In the genomic region with DNA sequence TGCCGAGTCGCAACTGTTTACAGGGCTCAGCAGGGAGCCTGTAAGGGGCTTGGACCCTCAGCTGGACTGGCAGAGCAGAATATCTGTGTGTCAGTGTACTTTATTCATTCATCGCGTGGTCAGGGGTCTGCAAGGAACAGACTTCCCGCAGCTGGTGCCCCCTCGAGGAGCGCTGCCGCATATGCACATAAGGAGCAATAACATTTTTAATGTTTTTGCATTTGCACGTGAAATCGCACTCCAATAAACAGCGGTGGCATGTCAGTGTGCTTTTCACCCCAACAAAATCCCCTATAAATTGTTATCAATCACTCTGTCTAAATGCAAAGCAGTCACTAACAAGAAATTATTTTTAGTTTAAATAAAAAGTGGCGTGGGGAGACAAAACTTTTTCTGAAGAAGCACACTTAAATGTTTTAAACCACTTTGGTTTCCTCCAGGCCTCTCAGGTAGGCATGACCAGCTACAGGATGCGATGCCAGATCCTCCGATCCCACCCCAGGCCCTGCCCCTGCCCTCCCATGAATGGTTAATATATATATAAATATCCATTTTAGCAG, we compare ENCODE assay signal across 8 cellular contexts. TPM values are rescaled to one million over a fixed set of nuclear protein-coding genes. Genes with fewer than 3 reads are reported as not detected.
DNase-seq lines count a peak whose midpoint lies in the region; ATAC-seq and TF ChIP-seq lines count a peak whose summit lies in the region.

No MANE protein-coding gene starts in this region.

- no peak for DNase-seq in CD8-positive, alpha-beta memory T cell
- DNase-seq in MV-4-11 (lab: John Stamatoyannopoulos, UW) (peak; percentile 19), glomerular visceral epithelial cell (ENCODE audit: extremely low spot score) (peak; percentile 25), prostate gland (ENCODE audit: low spot score) (no peak), NK-92 (lab: John Stamatoyannopoulos, UW; ENCODE audit: unreplicated experiment) (no peak)
- DNase-seq in activated T-cell treated with anti-CD3 and anti-CD28 coated beads, Interleukin-2, amount 50 U/mL, for 4 hours = no peak

- peak; percentile 31 for ATAC-seq in GM19395 (IDR thresholded peaks at IDR 0.05; ENCODE audit: unreplicated experiment)
- peak; percentile 34 to 51 for ATAC-seq in activated T-cell treated with anti-CD3 and anti-CD28 coated beads, Interleukin-2, amount 50 U/mL, for 4 hours
- no peak for ATAC-seq in GM21526 (IDR thresholded peaks at IDR 0.05; ENCODE audit: low FRiP score, unreplicated experiment)

- no peak overlapping the region for H3K27ac Mint-ChIP-seq in CD8-positive, alpha-beta memory T cell

- TF ChIP-seq CTCF in prostate gland (IDR thresholded peaks at IDR 0.05) = peak in 2 of 4 experiments; percentile 8 to 51

- no peaks in the 10 kb centered on the region for H3K4me1 ChIP-seq in CD8-positive, alpha-beta memory T cell (ENCODE audit: insufficient read depth, low read length)
- no peaks in the 10 kb centered on the region for H3K4me1 ChIP-seq in prostate gland (replicated peaks)

- H3K4me3 Mint-ChIP-seq in CD8-positive, alpha-beta memory T cell = peak overlapping the region; percentile 63 to 85 (median 82)
- H3K4me3 Mint-ChIP-seq in activated T-cell treated with anti-CD3 and anti-CD28 coated beads, Interleukin-2, amount 50 U/mL, for 4 hours = peak overlapping the region; percentile 68

- peaks cover 11 to 19% (median 13%) of the 10 kb centered on the region in 3 donors for H3K4me1 Mint-ChIP-seq in CD8-positive, alpha-beta memory T cell
- peaks cover 7% of the 10 kb centered on the region for H3K4me1 Mint-ChIP-seq in activated T-cell treated with anti-CD3 and anti-CD28 coated beads, Interleukin-2, amount 50 U/mL, for 4 hours (ENCODE audit: low read depth)

- no peaks in the 10 kb centered on the region for H3K9me3 ChIP-seq in CD8-positive, alpha-beta memory T cell (ENCODE audit: low read length)
- H3K9me3 ChIP-seq in prostate gland = no peaks in the 10 kb centered on the region

- peak overlapping the region; percentile 64 for H3K4me3 ChIP-seq in CD8-positive, alpha-beta memory T cell (ENCODE audit: low read length)
- H3K4me3 ChIP-seq in prostate gland = peak overlapping the region; percentile 26 to 38

- peaks cover 0 to 4% (median 0%) of the 10 kb centered on the region in 5 donors for H3K9me3 Mint-ChIP-seq in CD8-positive, alpha-beta memory T cell
- H3K9me3 Mint-ChIP-seq in activated T-cell treated with anti-CD3 and anti-CD28 coated beads, Interleukin-2, amount 50 U/mL, for 4 hours = no peaks in the 10 kb centered on the region

- 13% methylated on average over 14 of the region's 14 CpGs for WGBS in prostate gland

- CTCF ChIA-PET in CD8-positive, alpha-beta memory T cell (lab: Charles Lee) = interaction anchor here (1.4 kb wide), 1 partner anchor 62 kb away, joined by 4 read pairs; the partner anchor contains the start of gene FMO4

- H3K36me3 ChIP-seq in CD8-positive, alpha-beta memory T cell (ENCODE audit: insufficient read depth, low read length) = no peaks in the 10 kb centered on the region
- no peaks in the 10 kb centered on the region for H3K36me3 ChIP-seq in prostate gland

- intact Hi-C loops in prostate gland (cut with DNase I) = no loop called here

- H3K27ac ChIP-seq in CD8-positive, alpha-beta memory T cell (ENCODE audit: low read depth, low read length) = no peak overlapping the region
- no peak overlapping the region for H3K27ac ChIP-seq in prostate gland

- H3K27me3 Mint-ChIP-seq in CD8-positive, alpha-beta memory T cell = peaks cover 28 to 71% of the 10 kb centered on the region in 2 donors
- peaks cover 53% of the 10 kb centered on the region for H3K27me3 Mint-ChIP-seq in activated T-cell treated with anti-CD3 and anti-CD28 coated beads, Interleukin-2, amount 50 U/mL, for 4 hours (ENCODE audit: low read depth)

- H3K27me3 ChIP-seq in CD8-positive, alpha-beta memory T cell (ENCODE audit: insufficient read depth, low read length, poor library complexity, severe bottlenecking) = peaks cover 5% of the 10 kb centered on the region
- no peaks in the 10 kb centered on the region for H3K27me3 ChIP-seq in prostate gland (replicated peaks; ENCODE audit: insufficient read depth)

- TF ChIP-seq POLR2A in prostate gland (IDR thresholded peaks at IDR 0.05) = no peak

- POLR2A ChIA-PET in CD8-positive, alpha-beta memory T cell (lab: Charles Lee) = no interaction called here

- H3K36me3 Mint-ChIP-seq in CD8-positive, alpha-beta memory T cell = no peaks in the 10 kb centered on the region
- no peaks in the 10 kb centered on the region for H3K36me3 Mint-ChIP-seq in activated T-cell treated with anti-CD3 and anti-CD28 coated beads, Interleukin-2, amount 50 U/mL, for 4 hours (ENCODE audit: insufficient read depth)

RNA-seq across cellular contexts. Expression of gene FMO1, which starts 3.5 kb away (rescaled TPM):
- not detected for total RNA-seq in CD8-positive, alpha-beta memory T cell
- polyA plus RNA-seq in CD8-positive, alpha-beta memory T cell = not detected
- total RNA-seq in activated T-cell treated with anti-CD3 and anti-CD28 coated beads, Interleukin-2, amount 50 U/mL, for 4 hours = not detected
- total RNA-seq in prostate gland = under 1 TPM in 1 of 2 donors, not detected in 1; 0.28 TPM

Comparison
In these comparisons a context has a peak if more than half of its experiments do, and no peak if none do; other contexts are left out.
1. DNase-seq: peak in MV-4-11 (single experiment) and glomerular visceral epithelial cell (single experiment); none in CD8-positive, alpha-beta memory T cell (0 of 5), activated T-cell treated with anti-CD3 and anti-CD28 coated beads, Interleukin-2, amount 50 U/mL, for 4 hours (single experiment), prostate gland (single experiment) and NK-92 (single experiment).